Comparison of ENCODE assay signal across 14 cellular contexts in the genomic region with DNA sequence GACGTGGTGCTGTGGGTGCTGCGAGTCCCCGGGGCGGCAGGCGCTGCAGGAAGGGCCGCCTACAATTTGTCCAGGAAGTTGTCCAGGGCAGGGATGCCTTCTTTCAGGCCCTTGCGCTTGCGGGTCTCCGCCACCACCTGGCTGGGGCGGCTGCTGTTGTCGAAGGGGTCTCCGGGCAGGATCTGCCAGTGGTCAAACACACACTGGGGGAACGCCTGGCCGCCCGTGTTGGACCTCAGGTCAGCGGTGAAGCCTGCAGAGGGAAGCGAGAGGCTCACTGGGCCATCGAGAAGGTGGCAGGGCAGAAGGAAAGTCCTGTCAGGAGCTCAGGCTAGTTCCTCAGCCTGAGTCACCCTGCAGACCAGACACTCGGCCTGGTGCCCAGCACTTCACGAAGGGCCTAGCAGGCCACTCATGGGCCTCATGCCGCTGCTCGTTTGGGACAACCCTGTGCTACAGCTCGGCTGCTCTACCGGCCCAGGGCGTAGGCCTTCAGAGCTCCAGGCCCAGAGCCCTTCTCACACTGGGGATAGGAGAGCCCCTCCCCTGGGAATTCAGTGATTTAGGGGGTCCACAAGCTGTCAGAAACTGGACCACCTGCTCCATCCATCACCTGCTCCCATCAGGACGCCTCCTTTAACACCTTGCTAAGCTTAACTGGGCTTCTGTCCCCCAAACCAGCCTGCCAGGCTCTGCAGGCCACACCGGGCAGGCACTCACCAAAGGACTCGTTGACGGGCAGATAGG. TPM values are rescaled to one million over a fixed set of nuclear protein-coding genes. Genes with fewer than 3 reads are reported as not detected.
DNase-seq lines count a peak whose midpoint lies in the region; ATAC-seq and TF ChIP-seq lines count a peak whose summit lies in the region.
"Had no signal": no experiment of that assay in that cellular context is flagged by ENCODE, and none has a peak within 500 bp of the region (broad histone marks: within the 10 kb centered on the region; RNA-seq: fewer than 3 reads in every experiment).

No MANE protein-coding gene starts in this region.

- H3K27ac ChIP-seq in gastrocnemius medialis (peak overlapping the region; percentile 28 to 73 (median 69)), Peyer's patch (no peak overlapping the region), transverse colon (no peak overlapping the region)
- H3K27ac ChIP-seq: breast epithelium, KMS-11 had no signal

- H3K4me3 ChIP-seq in gastrocnemius medialis (no peak overlapping the region), Peyer's patch (no peak overlapping the region), transverse colon (no peak overlapping the region)
- H3K4me3 ChIP-seq: breast epithelium had no signal

- CTCF ChIA-PET in activated CD4-positive, alpha-beta T cell treated with anti-CD3 and anti-CD28 coated beads, Interleukin-2, amount 10 ng/mL, durations not matched to agents 7 days and 5 days (lab: Charles Lee), result interaction anchor here (0.9 kb wide), 1 partner anchor 11 kb away, joined by 8 read pairs; no protein-coding TSS in a partner anchor

- POLR2A ChIA-PET in activated CD4-positive, alpha-beta T cell treated with anti-CD3 and anti-CD28 coated beads, Interleukin-2, amount 10 ng/mL, durations not matched to agents 7 days and 5 days (lab: Charles Lee), result no interaction called here

- H3K27me3 ChIP-seq in gastrocnemius medialis (no peaks in the 10 kb centered on the region), Peyer's patch (no peaks in the 10 kb centered on the region), transverse colon (no peaks in the 10 kb centered on the region)
- H3K27me3 ChIP-seq: breast epithelium had no signal

- peaks cover 0 to 3% of the 10 kb centered on the region in 2 donors for H3K4me1 ChIP-seq in gastrocnemius medialis
- peaks cover 0 to 2% (median under 1%) of the 10 kb centered on the region in 4 donors for H3K4me1 ChIP-seq in Peyer's patch
- H3K4me1 ChIP-seq in transverse colon, result peaks cover 0 to 3% (median 1%) of the 10 kb centered on the region in 4 donors
- H3K4me1 ChIP-seq: breast epithelium had no signal

- H3K36me3 Mint-ChIP-seq in activated CD4-positive, alpha-beta T cell treated with anti-CD3 and anti-CD28 coated beads, Interleukin-2, amount 10 ng/mL, durations not matched to agents 24 days and 14 days (ENCODE audit: low read depth), result peaks cover 50% of the 10 kb centered on the region
- H3K36me3 Mint-ChIP-seq in activated CD4-positive, alpha-beta T cell treated with anti-CD3 and anti-CD28 coated beads, Interleukin-2, amount 10 ng/mL, durations not matched to agents 7 days and 5 days (ENCODE audit: low read depth), result peaks cover 40% of the 10 kb centered on the region
- H3K36me3 Mint-ChIP-seq in effector memory CD8-positive, alpha-beta T cell (ENCODE audit: insufficient read depth), result peaks cover 81% of the 10 kb centered on the region
- peaks cover 45% of the 10 kb centered on the region for H3K36me3 Mint-ChIP-seq in nephron progenitor cell (ENCODE audit: low read depth)

- TF ChIP-seq POLR2A in gastrocnemius medialis (IDR thresholded peaks at IDR 0.05) (no peak), Peyer's patch (IDR thresholded peaks at IDR 0.05) (no peak), transverse colon (IDR thresholded peaks at IDR 0.05) (no peak)

- peaks cover 4% of the 10 kb centered on the region for H3K4me1 Mint-ChIP-seq in activated CD4-positive, alpha-beta T cell treated with anti-CD3 and anti-CD28 coated beads, Interleukin-2, amount 10 ng/mL, durations not matched to agents 24 days and 14 days
- H3K4me1 Mint-ChIP-seq in activated CD4-positive, alpha-beta T cell treated with anti-CD3 and anti-CD28 coated beads, Interleukin-2, amount 10 ng/mL, durations not matched to agents 7 days and 5 days, result peaks cover 15% of the 10 kb centered on the region
- peaks cover 4 to 8% of the 10 kb centered on the region in 2 donors for H3K4me1 Mint-ChIP-seq in effector memory CD8-positive, alpha-beta T cell (ENCODE audit: low read depth in 2 of 2)
- H3K4me1 Mint-ChIP-seq in nephron progenitor cell, result no peaks in the 10 kb centered on the region

- ATAC-seq in effector memory CD8-positive, alpha-beta T cell (replicated peaks), result no peak
- peak in 1 of 2 donors; percentile 63 for ATAC-seq in gastrocnemius medialis

- H3K36me3 ChIP-seq in gastrocnemius medialis (peaks cover 0 to 67% of the 10 kb centered on the region in 2 donors), Peyer's patch (peaks cover 0 to 68% (median 9%) of the 10 kb centered on the region in 3 donors), transverse colon (peaks cover 0 to 61% (median 30%) of the 10 kb centered on the region in 4 donors)

- H3K4me3 Mint-ChIP-seq in activated CD4-positive, alpha-beta T cell treated with anti-CD3 and anti-CD28 coated beads, Interleukin-2, amount 10 ng/mL, durations not matched to agents 24 days and 14 days, result no peak overlapping the region
- H3K4me3 Mint-ChIP-seq in activated CD4-positive, alpha-beta T cell treated with anti-CD3 and anti-CD28 coated beads, Interleukin-2, amount 10 ng/mL, durations not matched to agents 7 days and 5 days, result no peak overlapping the region
- H3K4me3 Mint-ChIP-seq in effector memory CD8-positive, alpha-beta T cell, result peak overlapping the region in 1 of 2 donors; percentile 34
- no peak overlapping the region for H3K4me3 Mint-ChIP-seq in nephron progenitor cell

- H3K9me3 ChIP-seq in gastrocnemius medialis, result no peaks in the 10 kb centered on the region
- H3K9me3 ChIP-seq in Peyer's patch, result no peaks in the 10 kb centered on the region
- no peaks in the 10 kb centered on the region for H3K9me3 ChIP-seq in transverse colon
- H3K9me3 ChIP-seq: breast epithelium had no signal

- H3K9me3 Mint-ChIP-seq in activated CD4-positive, alpha-beta T cell treated with anti-CD3 and anti-CD28 coated beads, Interleukin-2, amount 10 ng/mL, durations not matched to agents 24 days and 14 days, result no peaks in the 10 kb centered on the region
- H3K9me3 Mint-ChIP-seq in activated CD4-positive, alpha-beta T cell treated with anti-CD3 and anti-CD28 coated beads, Interleukin-2, amount 10 ng/mL, durations not matched to agents 7 days and 5 days, result no peaks in the 10 kb centered on the region
- no peaks in the 10 kb centered on the region for H3K9me3 Mint-ChIP-seq in effector memory CD8-positive, alpha-beta T cell
- no peaks in the 10 kb centered on the region for H3K9me3 Mint-ChIP-seq in nephron progenitor cell

- intact Hi-C loops in activated CD4-positive, alpha-beta T cell treated with anti-CD3 and anti-CD28 coated beads, Interleukin-2, amount 10 ng/mL, durations not matched to agents 24 days and 14 days (cut with micrococcal nuclease), result no loop called here
- intact Hi-C loops in gastrocnemius medialis (cut with DNase I; ENCODE audit: low total_unique reads) (loop anchor here (10.0 kb wide), 1 partner anchor 1812 kb away; the partner anchor contains the start of gene DOT1L), transverse colon (cut with DNase I; ENCODE audit: low total_unique reads) (no loop called here)

- WGBS in transverse colon (ENCODE audit: low coverage in 1 of 2), 2 donors, result 91% methylated on average over 28 of the region's 29 CpGs; no CpG with 5 or more reads in 1 of the 2 donors

- no peak overlapping the region for H3K27ac Mint-ChIP-seq in activated CD4-positive, alpha-beta T cell treated with anti-CD3 and anti-CD28 coated beads, Interleukin-2, amount 10 ng/mL, durations not matched to agents 24 days and 14 days
- no peak overlapping the region for H3K27ac Mint-ChIP-seq in activated CD4-positive, alpha-beta T cell treated with anti-CD3 and anti-CD28 coated beads, Interleukin-2, amount 10 ng/mL, durations not matched to agents 7 days and 5 days
- H3K27ac Mint-ChIP-seq in effector memory CD8-positive, alpha-beta T cell, result peak overlapping the region; percentile 28 to 86
- no peak overlapping the region for H3K27ac Mint-ChIP-seq in nephron progenitor cell

- in situ Hi-C loops in gastrocnemius medialis (cut with MboI; ENCODE audit: low sequenced_read_pairs in 4 of 4) (no loop called here), transverse colon (cut with MboI; ENCODE audit: low pct_ligation_motif_present in 1 of 4, low pct_unique_long_range_greater_than_20kb in 1 of 4, low sequenced_read_pairs in 3 of 4) (loop anchor here in 1 of 4 donors (25.0 kb wide), 1 partner anchor 161 kb away; no protein-coding TSS in a partner anchor)

- peak; percentile 64 for DNase-seq in activated CD4-positive, alpha-beta T cell treated with anti-CD3 and anti-CD28 coated beads, Interleukin-2, amount 10 ng/mL, durations not matched to agents 24 days and 14 days
- DNase-seq in activated CD4-positive, alpha-beta T cell treated with anti-CD3 and anti-CD28 coated beads, Interleukin-2, amount 10 ng/mL, durations not matched to agents 7 days and 5 days, result no peak
- DNase-seq in M059J (ENCODE audit: low read depth) (peak; percentile 36), gastrocnemius medialis (peak; percentile 33 to 59), nephron progenitor cell (no peak), Peyer's patch (no peak), transverse colon (no peak)
- DNase-seq in effector memory CD8-positive, alpha-beta T cell, result no peak
- DNase-seq: left cardiac atrium, NCI-H510A treated with DMSO at 0.1 percent for 48 hours had no signal

- no peak for TF ChIP-seq EP300 in transverse colon (IDR thresholded peaks at IDR 0.05; ENCODE audit: low read depth)

- TF ChIP-seq CTCF in gastrocnemius medialis (IDR thresholded peaks at IDR 0.05 in 4 of 5, conservative IDR thresholded peaks at IDR 0.05 in 1 of 5), result no peak
- no peak for TF ChIP-seq CTCF in nephron progenitor cell (IDR thresholded peaks at IDR 0.05)
- no peak for TF ChIP-seq CTCF in Peyer's patch (IDR thresholded peaks at IDR 0.05)
- TF ChIP-seq CTCF in transverse colon (IDR thresholded peaks at IDR 0.05), result no peak

- H3K27me3 Mint-ChIP-seq in activated CD4-positive, alpha-beta T cell treated with anti-CD3 and anti-CD28 coated beads, Interleukin-2, amount 10 ng/mL, durations not matched to agents 24 days and 14 days, result no peaks in the 10 kb centered on the region
- no peaks in the 10 kb centered on the region for H3K27me3 Mint-ChIP-seq in activated CD4-positive, alpha-beta T cell treated with anti-CD3 and anti-CD28 coated beads, Interleukin-2, amount 10 ng/mL, durations not matched to agents 7 days and 5 days
- no peaks in the 10 kb centered on the region for H3K27me3 Mint-ChIP-seq in effector memory CD8-positive, alpha-beta T cell
- H3K27me3 Mint-ChIP-seq in nephron progenitor cell (ENCODE audit: low read depth, poor library complexity), result no peaks in the 10 kb centered on the region

RNA-seq across cellular contexts. Expression of gene DAPK3, which starts 5.8 kb away (rescaled TPM):
- 45.6 and 46.7 TPM in 2 replicates for total RNA-seq in activated CD4-positive, alpha-beta T cell treated with anti-CD3 and anti-CD28 coated beads, Interleukin-2, amount 10 ng/mL, durations not matched to agents 24 days and 14 days
- total RNA-seq in activated CD4-positive, alpha-beta T cell treated with anti-CD3 and anti-CD28 coated beads, Interleukin-2, amount 10 ng/mL, durations not matched to agents 7 days and 5 days, result 10 to 100 TPM; 35.5 to 41.8 TPM
- total RNA-seq in M059J (2014; rRNA removed; shearing (Covaris generic)), result 76.7 and 148 TPM in 2 replicates
- total RNA-seq in gastrocnemius medialis (100 to 1,000 TPM in 3 of 4 donors, 10 to 100 TPM in 1; 61.3 to 135 (median 115) TPM), Peyer's patch (100 to 1,000 TPM in 1 of 4 donors, 10 to 100 TPM in 3; 61.3 to 106 (median 88.1) TPM), transverse colon (10 to 100 TPM; 54.6 to 89.0 (median 82.3) TPM)

RNA-seq across cellular contexts. Expression of gene EEF2, which starts 8.6 kb away (rescaled TPM):
- total RNA-seq in activated CD4-positive, alpha-beta T cell treated with anti-CD3 and anti-CD28 coated beads, Interleukin-2, amount 10 ng/mL, durations not matched to agents 24 days and 14 days, result 2,394 and 2,438 TPM in 2 replicates
- total RNA-seq in activated CD4-positive, alpha-beta T cell treated with anti-CD3 and anti-CD28 coated beads, Interleukin-2, amount 10 ng/mL, durations not matched to agents 7 days and 5 days, result 1,000 to 10,000 TPM; 1,428 to 1,492 TPM
- total RNA-seq in M059J (2014; rRNA removed; shearing (Covaris generic)), result 667 and 964 TPM in 2 replicates
- total RNA-seq in gastrocnemius medialis (1,000 to 10,000 TPM; 1,701 to 2,714 (median 2,440) TPM), Peyer's patch (1,000 to 10,000 TPM in 3 of 4 donors, 100 to 1,000 TPM in 1; 914 to 1,425 (median 1,203) TPM), transverse colon (1,000 to 10,000 TPM; 1,013 to 1,686 (median 1,532) TPM)

RNA-seq across cellular contexts. Expression of gene PIAS4, which starts 30.9 kb away (rescaled TPM):
- total RNA-seq in activated CD4-positive, alpha-beta T cell treated with anti-CD3 and anti-CD28 coated beads, Interleukin-2, amount 10 ng/mL, durations not matched to agents 24 days and 14 days, result 32.2 and 33.2 TPM in 2 replicates
- 10 to 100 TPM; 33.3 to 40.4 TPM for total RNA-seq in activated CD4-positive, alpha-beta T cell treated with anti-CD3 and anti-CD28 coated beads, Interleukin-2, amount 10 ng/mL, durations not matched to agents 7 days and 5 days
- 16.2 and 19.5 TPM in 2 replicates for total RNA-seq in M059J (2014; rRNA removed; shearing (Covaris generic))
- 10 to 100 TPM; 15.5 to 20.0 (median 17.5) TPM for total RNA-seq in gastrocnemius medialis
- 10 to 100 TPM; 15.9 to 47.9 (median 24.2) TPM for total RNA-seq in Peyer's patch
- 100 to 1,000 TPM in 1 of 4 donors, 10 to 100 TPM in 3; 15.5 to 110 (median 23.0) TPM for total RNA-seq in transverse colon

RNA-seq across cellular contexts. Expression of gene NMRK2, which starts 43.8 kb away (rescaled TPM):
- not detected in 2 replicates for total RNA-seq in activated CD4-positive, alpha-beta T cell treated with anti-CD3 and anti-CD28 coated beads, Interleukin-2, amount 10 ng/mL, durations not matched to agents 24 days and 14 days
- not detected for total RNA-seq in activated CD4-positive, alpha-beta T cell treated with anti-CD3 and anti-CD28 coated beads, Interleukin-2, amount 10 ng/mL, durations not matched to agents 7 days and 5 days
- total RNA-seq in M059J (2014; rRNA removed; shearing (Covaris generic)), result not detected in 2 replicates
- 100 to 1,000 TPM in 2 of 4 donors, 10 to 100 TPM in 2; 46.3 to 168 (median 106) TPM for total RNA-seq in gastrocnemius medialis
- total RNA-seq in Peyer's patch, result not detected
- under 1 TPM in 1 of 4 donors, not detected in 3; 0.41 TPM for total RNA-seq in transverse colon
- total RNA-seq: pulmonary artery endothelial cell; T-helper 1 cell treated with Interleukin-12 subunit alpha and Interleukin-12 subunit beta and Interleukin-4 antibody, amounts not matched to agents 30 ng/mL and 1 ng/mL, for 36 hours had no signal

Comparison
In these comparisons a context has a peak if more than half of its experiments do, and no peak if none do; other contexts are left out.
1. DNase-seq: peak in activated CD4-positive, alpha-beta T cell treated with anti-CD3 and anti-CD28 coated beads, Interleukin-2, amount 10 ng/mL, durations not matched to agents 24 days and 14 days (single experiment), M059J (single experiment) and gastrocnemius medialis (2 of 2); none in activated CD4-positive, alpha-beta T cell treated with anti-CD3 and anti-CD28 coated beads, Interleukin-2, amount 10 ng/mL, durations not matched to agents 7 days and 5 days (single experiment), effector memory CD8-positive, alpha-beta T cell (0 of 3), nephron progenitor cell (single experiment), Peyer's patch (0 of 3) and transverse colon (single experiment).
2. H3K27ac Mint-ChIP-seq: peak in effector memory CD8-positive, alpha-beta T cell (2 of 2); none in activated CD4-positive, alpha-beta T cell treated with anti-CD3 and anti-CD28 coated beads, Interleukin-2, amount 10 ng/mL, durations not matched to agents 24 days and 14 days (single experiment), activated CD4-positive, alpha-beta T cell treated with anti-CD3 and anti-CD28 coated beads, Interleukin-2, amount 10 ng/mL, durations not matched to agents 7 days and 5 days (single experiment) and nephron progenitor cell (single experiment).
3. H3K27ac ChIP-seq: peak in gastrocnemius medialis (4 of 4); none in Peyer's patch (0 of 4) and transverse colon (0 of 4).